9 cellular contexts compared by ENCODE assay signal in genomic region chr3:150146891-150147761, GRCh38.
DNase-seq lines count a peak whose midpoint lies in the region; ATAC-seq and TF ChIP-seq lines count a peak whose summit lies in the region.
"Had no signal": no experiment of that assay in that cellular context is flagged by ENCODE, and none has a peak within 500 bp of the region (broad histone marks: within the 10 kb centered on the region; RNA-seq: fewer than 3 reads in every experiment).

No MANE protein-coding gene starts in this region.

- no peaks in the 10 kb centered on the region for H3K36me3 Mint-ChIP-seq in CD14-positive monocyte
- no peaks in the 10 kb centered on the region for H3K36me3 Mint-ChIP-seq in activated naive CD8-positive, alpha-beta T cell treated with anti-CD3 and anti-CD28 coated beads for 36 hours

- DNase-seq in CD14-positive monocyte (ENCODE audit: low spot score) = no peak
- peak; percentile 6 for DNase-seq in activated naive CD8-positive, alpha-beta T cell treated with anti-CD3 and anti-CD28 coated beads for 36 hours
- no peak for DNase-seq in DMS79 (lab: John Stamatoyannopoulos, UW)
- DNase-seq in cerebellar nuclear complex (lab: John Stamatoyannopoulos, UW) = no peak
- no peak for DNase-seq in NCI-H1417 (lab: John Stamatoyannopoulos, UW)
- DNase-seq in superior temporal gyrus (ENCODE audit: extremely low spot score) = no peak
- DNase-seq: activated T-cell treated with anti-CD3 and anti-CD28 coated beads, Interleukin-2, amount 50 U/mL, for 4 hours had no signal

- intact Hi-C loops in CD14-positive monocyte (cut with micrococcal nuclease) = no loop called here

- H3K4me3 ChIP-seq in mesodermal cell (ENCODE audit: extremely low read depth, insufficient read depth, low read length, poor library complexity, severe bottlenecking) = no peak overlapping the region

- H3K4me1 Mint-ChIP-seq in CD14-positive monocyte = peaks cover 17% of the 10 kb centered on the region
- peaks cover 3% of the 10 kb centered on the region for H3K4me1 Mint-ChIP-seq in activated naive CD8-positive, alpha-beta T cell treated with anti-CD3 and anti-CD28 coated beads for 36 hours

- no peak for TF ChIP-seq CTCF in CD14-positive monocyte (IDR thresholded peaks at IDR 0.05)

- peak; percentile 54 for ATAC-seq in HG02885 (IDR thresholded peaks at IDR 0.05; ENCODE audit: poor library complexity, unreplicated experiment)

- no peaks in the 10 kb centered on the region for H3K36me3 ChIP-seq in mesodermal cell (ENCODE audit: control insufficient read depth, insufficient read depth, low read length)

- no peaks in the 10 kb centered on the region for H3K9me3 ChIP-seq in mesodermal cell (ENCODE audit: control insufficient read depth, low read length)

- 91 to 95% methylated on average over 6 to 9 of the region's 11 CpGs for WGBS in mesodermal cell (ENCODE audit: insufficient coverage in 2 of 2), 2 experiments

- peak overlapping the region in 1 of 2 donors; percentile 44 for H3K4me3 Mint-ChIP-seq in CD14-positive monocyte
- H3K4me3 Mint-ChIP-seq in activated naive CD8-positive, alpha-beta T cell treated with anti-CD3 and anti-CD28 coated beads for 36 hours = no peak overlapping the region
- H3K4me3 Mint-ChIP-seq: activated T-cell treated with anti-CD3 and anti-CD28 coated beads, Interleukin-2, amount 50 U/mL, for 4 hours had no signal

- peaks cover 0 to 4% (median 0%) of the 10 kb centered on the region in 3 donors for H3K27me3 Mint-ChIP-seq in CD14-positive monocyte (ENCODE audit: low read depth in 3 of 3)
- peaks cover 36% of the 10 kb centered on the region for H3K27me3 Mint-ChIP-seq in activated naive CD8-positive, alpha-beta T cell treated with anti-CD3 and anti-CD28 coated beads for 36 hours

- peaks cover 14% of the 10 kb centered on the region for H3K4me1 ChIP-seq in mesodermal cell (ENCODE audit: control insufficient read depth, insufficient read depth, low read length, poor library complexity, severe bottlenecking)

- peak overlapping the region in 5 of 7 donors; percentile 8 to 60 (median 32) for H3K27ac Mint-ChIP-seq in CD14-positive monocyte
- no peak overlapping the region for H3K27ac Mint-ChIP-seq in activated naive CD8-positive, alpha-beta T cell treated with anti-CD3 and anti-CD28 coated beads for 36 hours

- peaks cover 0 to 3% (median 0%) of the 10 kb centered on the region in 7 donors for H3K9me3 Mint-ChIP-seq in CD14-positive monocyte
- H3K9me3 Mint-ChIP-seq in activated naive CD8-positive, alpha-beta T cell treated with anti-CD3 and anti-CD28 coated beads for 36 hours = no peaks in the 10 kb centered on the region
- H3K9me3 Mint-ChIP-seq: activated T-cell treated with anti-CD3 and anti-CD28 coated beads, Interleukin-2, amount 50 U/mL, for 4 hours had no signal

- peak overlapping the region; percentile 69 for H3K27ac ChIP-seq in mesodermal cell (ENCODE audit: low read depth, low read length, severe bottlenecking)
